Comparison of ENCODE assay signal across 22 cellular contexts in the genomic region with DNA sequence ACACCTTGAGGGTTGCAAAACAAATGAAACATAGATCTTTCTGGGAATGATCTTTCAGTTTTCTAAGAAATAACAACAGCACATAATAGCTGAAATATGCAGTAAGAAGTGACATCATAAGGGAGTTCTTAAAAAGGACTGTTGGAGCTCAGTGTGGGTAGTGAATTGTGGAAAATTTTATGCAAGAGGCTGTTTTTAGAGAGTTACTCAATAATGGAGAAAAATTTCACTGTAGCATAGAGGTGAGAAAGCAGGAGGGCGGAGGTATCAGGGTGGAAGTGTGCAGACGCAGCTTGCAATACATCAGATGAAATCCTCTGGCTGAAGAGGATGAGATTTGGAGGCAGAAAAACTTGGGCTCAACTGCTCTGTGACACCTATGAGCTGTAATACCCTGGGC. TPM values are rescaled to one million over a fixed set of nuclear protein-coding genes. Genes with fewer than 3 reads are reported as not detected.
DNase-seq lines count a peak whose midpoint lies in the region; ATAC-seq and TF ChIP-seq lines count a peak whose summit lies in the region.
"Had no signal": no experiment of that assay in that cellular context is flagged by ENCODE, and none has a peak within 500 bp of the region (broad histone marks: within the 10 kb centered on the region; RNA-seq: fewer than 3 reads in every experiment).

No MANE protein-coding gene starts in this region.

- no peaks in the 10 kb centered on the region for H3K4me1 ChIP-seq in colonic mucosa
- H3K4me1 ChIP-seq: adrenal gland, esophagus squamous epithelium had no signal

- no peaks in the 10 kb centered on the region for H3K4me1 Mint-ChIP-seq in stimulated activated naive B cell treated with anti-CD40 and anti-IgM and Interleukin-4, amounts not matched to agents 10 μg/mL and 1 μg/mL and 100 μg/mL, for 72 hours
- H3K4me1 Mint-ChIP-seq: activated CD4-positive, alpha-beta T cell treated with anti-CD3 and anti-CD28 coated beads for 36 hours; stimulated activated naive CD8-positive, alpha-beta T cell treated with anti-CD3 and anti-CD28 coated beads, Interleukin-15, amount 100 ng/mL, for 72 hours had no signal

- no peak overlapping the region for H3K4me3 Mint-ChIP-seq in stimulated activated naive B cell treated with anti-CD40 and anti-IgM and Interleukin-4, amounts not matched to agents 10 μg/mL and 1 μg/mL and 100 μg/mL, for 72 hours
- H3K4me3 Mint-ChIP-seq: activated CD4-positive, alpha-beta T cell treated with anti-CD3 and anti-CD28 coated beads for 36 hours; stimulated activated naive CD8-positive, alpha-beta T cell treated with anti-CD3 and anti-CD28 coated beads, Interleukin-15, amount 100 ng/mL, for 72 hours had no signal

- ATAC-seq in GM18909 (IDR thresholded peaks at IDR 0.05; ENCODE audit: poor library complexity, unreplicated experiment) (peak; percentile 49), HG03432 (IDR thresholded peaks at IDR 0.05; ENCODE audit: unreplicated experiment) (peak; percentile 58), GM18861 (IDR thresholded peaks at IDR 0.05; ENCODE audit: unreplicated experiment) (no peak)
- ATAC-seq in stimulated activated naive B cell treated with anti-CD40 and anti-IgM and Interleukin-4, amounts not matched to agents 10 μg/mL and 1 μg/mL and 100 μg/mL, for 72 hours (replicated peaks), result peak; percentile 27 to 57
- ATAC-seq: activated CD4-positive, alpha-beta T cell treated with anti-CD3 and anti-CD28 coated beads for 36 hours; K562; stimulated activated naive CD8-positive, alpha-beta T cell treated with anti-CD3 and anti-CD28 coated beads, Interleukin-15, amount 100 ng/mL, for 72 hours had no signal

- H3K27me3 ChIP-seq in colonic mucosa, result no peaks in the 10 kb centered on the region
- H3K27me3 ChIP-seq: adrenal gland, cardiac muscle cell, esophagus squamous epithelium had no signal

- no peak overlapping the region for H3K27ac Mint-ChIP-seq in stimulated activated naive B cell treated with anti-CD40 and anti-IgM and Interleukin-4, amounts not matched to agents 10 μg/mL and 1 μg/mL and 100 μg/mL, for 72 hours
- H3K27ac Mint-ChIP-seq: activated CD4-positive, alpha-beta T cell treated with anti-CD3 and anti-CD28 coated beads for 36 hours; stimulated activated naive CD8-positive, alpha-beta T cell treated with anti-CD3 and anti-CD28 coated beads, Interleukin-15, amount 100 ng/mL, for 72 hours had no signal

- intact Hi-C loops in colonic mucosa (cut with DNase I), result no loop called here

- peaks cover 0 to 3% of the 10 kb centered on the region in 2 donors for H3K9me3 Mint-ChIP-seq in stimulated activated naive B cell treated with anti-CD40 and anti-IgM and Interleukin-4, amounts not matched to agents 10 μg/mL and 1 μg/mL and 100 μg/mL, for 72 hours

- DNase-seq in SKM-1 treated with dmso at 0.1 percent for 144 hours (lab: John Stamatoyannopoulos, UW; ENCODE audit: unreplicated experiment) (peak; percentile 96), colonic mucosa (no peak)
- no peak for DNase-seq in stimulated activated naive B cell treated with anti-CD40 and anti-IgM and Interleukin-4, amounts not matched to agents 10 μg/mL and 1 μg/mL and 100 μg/mL, for 72 hours
- DNase-seq in activated CD4-positive, alpha-beta T cell treated with anti-CD3 and anti-CD28 coated beads for 1 hour, result no peak
- DNase-seq: activated CD4-positive, alpha-beta T cell treated with anti-CD3 and anti-CD28 coated beads for 36 hours; activated effector memory CD4-positive, alpha-beta T cell treated with Interleukin-2 at 50 U/mL for 16 hours; adrenal gland; esophagus squamous epithelium; NCI-H1092 treated with DMSO at 0.1 percent for 48 hours; NCI-H2081 treated with DMSO at 0.1 percent for 48 hours; NCI-H524; stimulated activated naive CD8-positive, alpha-beta T cell treated with anti-CD3 and anti-CD28 coated beads, Interleukin-15, amount 100 ng/mL, for 72 hours; T1000 had no signal

- no peaks in the 10 kb centered on the region for H3K36me3 ChIP-seq in colonic mucosa
- H3K36me3 ChIP-seq: adrenal gland, cardiac muscle cell, esophagus squamous epithelium had no signal

- no peak overlapping the region for H3K4me3 ChIP-seq in colonic mucosa
- H3K4me3 ChIP-seq: adrenal gland, cardiac muscle cell, esophagus squamous epithelium, K562 had no signal

- H3K9me3 ChIP-seq in colonic mucosa, result no peaks in the 10 kb centered on the region
- H3K9me3 ChIP-seq: adrenal gland, esophagus squamous epithelium had no signal

- peaks cover 0 to 6% of the 10 kb centered on the region in 2 donors for H3K27me3 Mint-ChIP-seq in stimulated activated naive B cell treated with anti-CD40 and anti-IgM and Interleukin-4, amounts not matched to agents 10 μg/mL and 1 μg/mL and 100 μg/mL, for 72 hours
- H3K27me3 Mint-ChIP-seq: stimulated activated naive CD8-positive, alpha-beta T cell treated with anti-CD3 and anti-CD28 coated beads, Interleukin-15, amount 100 ng/mL, for 72 hours had no signal

- TF ChIP-seq CTCF in colonic mucosa (IDR thresholded peaks at IDR 0.05), result no peak

- no peaks in the 10 kb centered on the region for H3K36me3 Mint-ChIP-seq in stimulated activated naive B cell treated with anti-CD40 and anti-IgM and Interleukin-4, amounts not matched to agents 10 μg/mL and 1 μg/mL and 100 μg/mL, for 72 hours

- no peak overlapping the region for H3K9ac ChIP-seq in colonic mucosa (ENCODE audit: low read depth in 2 of 2, low read length in 2 of 2)

- no peak overlapping the region for H3K27ac ChIP-seq in colonic mucosa
- H3K27ac ChIP-seq: adrenal gland, cardiac muscle cell, esophagus squamous epithelium had no signal

RNA-seq across cellular contexts. Expression of gene PPP1R17, which starts 9.3 kb away (rescaled TPM):
- total RNA-seq in colonic mucosa, result not detected
- total RNA-seq: activated CD4-positive, alpha-beta T cell treated with anti-CD3 and anti-CD28 coated beads for 36 hours; cardiac muscle cell; esophagus squamous epithelium; H4; K562; liver; osteocyte; urinary bladder had no signal
